In genomic region chr1:156726549-156727226, GRCh38 we compare ENCODE assay signal across 1 cellular context.
TF ChIP-seq lines count a peak whose summit lies in the region.

No MANE protein-coding gene starts in this region.

TF ChIP-seq in K562, 482 proteins besides CTCF, POLR2A, EP300 and RAD21 (continued from another document and continues in another):
- TF ChIP-seq STAT5A (IDR thresholded peaks at IDR 0.05; ENCODE audit: borderline replicate concordance, low read length): no peak
- no peak for TF ChIP-seq HNRNPL (IDR thresholded peaks at IDR 0.05; ENCODE audit: low read depth, low read length)
- peak; percentile 8 to 26; a peak in 1 of 4 replicates for TF ChIP-seq TEAD1 (CRISPR knock-in tag; IDR thresholded peaks at IDR 0.05)
- peak in 1 of 3 experiments; percentile 5 for TF ChIP-seq YY1 (IDR thresholded peaks at IDR 0.05; ENCODE audit: borderline replicate concordance in 1 of 3, control insufficient read depth in 1 of 3, extremely low read depth in 1 of 3, insufficient read depth in 3 of 3, insufficient read length in 1 of 3, insufficient replicate concordance in 2 of 3, low read depth in 1 of 3, low read length in 2 of 3)
- TF ChIP-seq COPS2 (conservative IDR thresholded peaks at IDR 0.05): no peak
- TF ChIP-seq TBL1XR1 (IDR thresholded peaks at IDR 0.05; ENCODE audit: low read length in 2 of 2): peak in 1 of 2 experiments; percentile 33; a peak in 1 of 4 replicates
- TF ChIP-seq E2F6 (IDR thresholded peaks at IDR 0.05; ENCODE audit: borderline replicate concordance in 1 of 2, extremely low read depth in 1 of 2, insufficient read depth in 1 of 2, insufficient read length in 1 of 2, low read depth in 1 of 2, low read length in 1 of 2, poor library complexity in 1 of 2, severe bottlenecking in 1 of 2): peak in 1 of 2 experiments; percentile 16
- TF ChIP-seq GMEB1 (CRISPR knock-in tag; IDR thresholded peaks at IDR 0.05): no peak
- TF ChIP-seq NFRKB (IDR thresholded peaks at IDR 0.05; ENCODE audit: low read depth): no peak
- TF ChIP-seq KLF16 (IDR thresholded peaks at IDR 0.05): no peak
- TF ChIP-seq CLOCK (CRISPR knock-in tag; IDR thresholded peaks at IDR 0.05; ENCODE audit: borderline replicate concordance): no peak
- no peak for TF ChIP-seq ZNF592 (IDR thresholded peaks at IDR 0.05)
- no peak for TF ChIP-seq SMARCC2 (IDR thresholded peaks at IDR 0.05; ENCODE audit: low read depth)
- no peak for TF ChIP-seq ZBTB34 (CRISPR knock-in tag; IDR thresholded peaks at IDR 0.05)
- no peak for TF ChIP-seq ZNF740 (CRISPR knock-in tag; IDR thresholded peaks at IDR 0.05)
- no peak for TF ChIP-seq ZNF740 (tag; IDR thresholded peaks at IDR 0.05)
- TF ChIP-seq ZNF778 (CRISPR knock-in tag; IDR thresholded peaks at IDR 0.05): no peak
- TF ChIP-seq BHLHE40 (IDR thresholded peaks at IDR 0.05; ENCODE audit: low read length): no peak
- 0 out of 2 replicates have a peak, but pooled peaks have one; percentile 41 for TF ChIP-seq MXI1 (IDR thresholded peaks at IDR 0.05; ENCODE audit: low read depth, low read length)
- no peak for TF ChIP-seq TRIM25 (IDR thresholded peaks at IDR 0.05; ENCODE audit: borderline replicate concordance)
- no peak for TF ChIP-seq GATAD2A (IDR thresholded peaks at IDR 0.05)
- TF ChIP-seq CBX2 (IDR thresholded peaks at IDR 0.05; ENCODE audit: insufficient read depth, low read length, poor library complexity, severe bottlenecking): no peak
- no peak for TF ChIP-seq ZKSCAN1 (IDR thresholded peaks at IDR 0.05; ENCODE audit: low read depth, low read length)
- no peak for TF ChIP-seq BCL6 (CRISPR knock-in tag; IDR thresholded peaks at IDR 0.05)
- no peak for TF ChIP-seq MLX (CRISPR knock-in tag; conservative IDR thresholded peaks at IDR 0.05)
- TF ChIP-seq ZNF695 (CRISPR knock-in tag; IDR thresholded peaks at IDR 0.05): no peak
- no peak for TF ChIP-seq RNF219 (CRISPR knock-in tag; IDR thresholded peaks at IDR 0.05)
- no peak; the same call in 1 of the 2 replicates for TF ChIP-seq ARID4B (CRISPR knock-in tag; IDR thresholded peaks at IDR 0.05)
- no peak for TF ChIP-seq FOXP1 (CRISPR knock-in tag; IDR thresholded peaks at IDR 0.05)
- no peak for TF ChIP-seq MAX (CRISPR knock-in tag; IDR thresholded peaks at IDR 0.05)
- TF ChIP-seq ZNF124 (CRISPR knock-in tag; IDR thresholded peaks at IDR 0.05): no peak
